ENCODE assay signal across 15 cellular contexts in genomic region chr5:171926311-171926710, GRCh38.
DNase-seq lines count a peak whose midpoint lies in the region; ATAC-seq, FAIRE-seq and TF ChIP-seq lines count a peak whose summit lies in the region.
"Had no signal": no experiment of that assay in that cellular context is flagged by ENCODE, and none has a peak within 500 bp of the region (broad histone marks: within the 10 kb centered on the region; RNA-seq: fewer than 3 reads in every experiment).

No MANE protein-coding gene starts in this region.

- no peaks in the 10 kb centered on the region for H3K9me3 Mint-ChIP-seq in memory B cell
- H3K9me3 Mint-ChIP-seq: activated naive CD4-positive, alpha-beta T cell treated with anti-CD3 and anti-CD28 coated beads, Interleukin-2, amount 10 ng/mL, durations not matched to agents 7 days and 5 days; CD4-positive, alpha-beta T cell had no signal

- no peaks in the 10 kb centered on the region for H3K9me3 ChIP-seq in HepG2 (ENCODE audit: low read length)
- H3K9me3 ChIP-seq in ascending aorta = no peaks in the 10 kb centered on the region

- H3K4me3 ChIP-seq in HepG2 (replicated peaks in 1 of 3; ENCODE audit: insufficient read depth in 1 of 3, low read depth in 2 of 3, low read length in 3 of 3) (no peak overlapping the region), ascending aorta (no peak overlapping the region)
- H3K4me3 ChIP-seq: coronary artery, heart right ventricle had no signal

- no peak overlapping the region for H2AFZ ChIP-seq in HepG2 (ENCODE audit: low read length)

- no peak overlapping the region for H3K9ac ChIP-seq in HepG2 (ENCODE audit: insufficient read depth, low read depth, low read length)

- DNase-seq in memory B cell (ENCODE audit: low spot score in 2 of 2) = peak in 1 of 2 donors; percentile 7
- no peak for DNase-seq in HepG2 (ENCODE audit: low spot score)
- DNase-seq in NCI-H2171 treated with DMSO at 0.1 percent for 48 hours (lab: John Stamatoyannopoulos, UW) = no peak
- no peak for DNase-seq in ascending aorta (ENCODE audit: low spot score in 2 of 2)
- DNase-seq in T-helper 2 cell = no peak
- DNase-seq: activated naive CD4-positive, alpha-beta T cell treated with anti-CD3 and anti-CD28 coated beads, Interleukin-2, amount 10 ng/mL, durations not matched to agents 7 days and 5 days; CD4-positive, alpha-beta T cell; heart right ventricle; NCI-H146 had no signal

- no peaks in the 10 kb centered on the region for H3K36me3 ChIP-seq in HepG2 (replicated peaks in 1 of 2; ENCODE audit: control insufficient read depth in 1 of 2, insufficient read depth in 2 of 2, low read length in 2 of 2)
- H3K36me3 ChIP-seq in ascending aorta = no peaks in the 10 kb centered on the region
- H3K36me3 ChIP-seq: heart right ventricle had no signal

- H3K4me2 ChIP-seq in HepG2 (ENCODE audit: low read depth, low read length) = no peak overlapping the region

- H3K4me3 Mint-ChIP-seq in memory B cell = peak overlapping the region; percentile 50
- H3K4me3 Mint-ChIP-seq: activated naive CD4-positive, alpha-beta T cell treated with anti-CD3 and anti-CD28 coated beads, Interleukin-2, amount 10 ng/mL, durations not matched to agents 7 days and 5 days; CD4-positive, alpha-beta T cell had no signal

- in situ Hi-C loops in HepG2 (cut with HindIII; ENCODE audit: extremely low pct_ligation_motif_present, low pct_unique_long_range_greater_than_20kb) = no loop called here

- peaks cover 7% of the 10 kb centered on the region for H3K36me3 Mint-ChIP-seq in memory B cell

- no peak for TF ChIP-seq CTCF in HepG2 (CRISPR knock-in tag; IDR thresholded peaks at IDR 0.05)
- no peak for TF ChIP-seq CTCF in ascending aorta (IDR thresholded peaks at IDR 0.05)

- peaks cover 13% of the 10 kb centered on the region for H4K20me1 ChIP-seq in HepG2 (ENCODE audit: insufficient read depth, low read length)

- BruUV-seq in HepG2 (replicated peaks; lab: Mats Ljungman, UMichigan) = no TSS peak

- H3K79me2 ChIP-seq in HepG2 (ENCODE audit: insufficient read depth, low read length) = peaks cover 51% of the 10 kb centered on the region

- H3K27ac Mint-ChIP-seq in memory B cell = peak overlapping the region; percentile 68
- H3K27ac Mint-ChIP-seq: activated naive CD4-positive, alpha-beta T cell treated with anti-CD3 and anti-CD28 coated beads, Interleukin-2, amount 10 ng/mL, durations not matched to agents 7 days and 5 days; CD4-positive, alpha-beta T cell had no signal

- H3K27me3 Mint-ChIP-seq in memory B cell = no peaks in the 10 kb centered on the region
- H3K27me3 Mint-ChIP-seq: activated naive CD4-positive, alpha-beta T cell treated with anti-CD3 and anti-CD28 coated beads, Interleukin-2, amount 10 ng/mL, durations not matched to agents 7 days and 5 days; CD4-positive, alpha-beta T cell had no signal

- no peak for TF ChIP-seq RAD21 in HepG2 (CRISPR knock-in tag; IDR thresholded peaks at IDR 0.05)

- WGBS in HepG2 (ENCODE audit: low lambda C conversion rate) = 97% methylated on average over 8 of the region's 8 CpGs

- TF ChIP-seq EP300 in HepG2 (IDR thresholded peaks at IDR 0.05; ENCODE audit: low read depth in 2 of 2, low read length in 2 of 2) (no peak), HepG2 (CRISPR knock-in tag; IDR thresholded peaks at IDR 0.05; ENCODE audit: borderline replicate concordance) (no peak)

- H3K27ac ChIP-seq in HepG2 (ENCODE audit: extremely low read length, insufficient read depth, low read length) = no peak overlapping the region
- H3K27ac ChIP-seq in ascending aorta = no peak overlapping the region
- H3K27ac ChIP-seq: coronary artery, heart right ventricle, RWPE1 had no signal

- FAIRE-seq in HepG2 (lab: Jason Lieb, UNC) = no peak

- CTCF ChIA-PET in HepG2 (lab: Yijun Ruan, JAX; ENCODE audit: low intra/inter-chr PET ratio, low total read pairs) = no interaction called here

- peaks cover 36% of the 10 kb centered on the region for H3K4me1 Mint-ChIP-seq in memory B cell

- intact Hi-C loops in HepG2 (cut with micrococcal nuclease; ENCODE audit: unreplicated experiment) = no loop called here
- intact Hi-C loops in ascending aorta (cut with DNase I) = no loop called here

- peaks cover 5% of the 10 kb centered on the region for H3K4me1 ChIP-seq in HepG2 (ENCODE audit: insufficient read depth, low read length)
- H3K4me1 ChIP-seq in ascending aorta = peaks cover 0 to 3% of the 10 kb centered on the region in 2 donors

- POLR2A ChIA-PET in HepG2 (lab: Yijun Ruan, JAX) = no interaction called here

- H3K27me3 ChIP-seq in HepG2 (ENCODE audit: control insufficient read depth in 1 of 2, insufficient read depth in 2 of 2, low read length in 2 of 2) (no peaks in the 10 kb centered on the region), ascending aorta (no peaks in the 10 kb centered on the region)
- H3K27me3 ChIP-seq: heart right ventricle had no signal

- ATAC-seq in GM18907 (IDR thresholded peaks at IDR 0.05; ENCODE audit: unreplicated experiment) = peak; percentile 81
- ATAC-seq in GM21786 (IDR thresholded peaks at IDR 0.05; ENCODE audit: unreplicated experiment) = peak; percentile 72
- ATAC-seq in HG03378 (IDR thresholded peaks at IDR 0.05; ENCODE audit: unreplicated experiment) = peak; percentile 77
- peak; percentile 89 for ATAC-seq in memory B cell (ENCODE audit: low read depth)
- no peak for ATAC-seq in HepG2
- ATAC-seq: heart right ventricle, sciatic nerve had no signal

- TF ChIP-seq POLR2A in HepG2 (IDR thresholded peaks at IDR 0.05; ENCODE audit: insufficient read depth in 1 of 2, low read depth in 2 of 2, low read length in 2 of 2) = no peak

TF ChIP-seq in HepG2, 621 proteins besides CTCF, POLR2A, EP300 and RAD21:
- no peak for TF ChIP-seq DBP (CRISPR knock-in tag; IDR thresholded peaks at IDR 0.05; ENCODE audit: not compliant biosample characterization)
- TF ChIP-seq POLR2AphosphoS5 (IDR thresholded peaks at IDR 0.05; ENCODE audit: low read depth, low read length) = no peak
- TF ChIP-seq JUN (CRISPR knock-in tag; IDR thresholded peaks at IDR 0.05) = no peak
- no peak for TF ChIP-seq ZNF180 (CRISPR knock-in tag; IDR thresholded peaks at IDR 0.05; ENCODE audit: borderline replicate concordance, low read depth)
- no peak for TF ChIP-seq HOMEZ (CRISPR knock-in tag; IDR thresholded peaks at IDR 0.05; ENCODE audit: low read depth)
- no peak for TF ChIP-seq ZFP36L1 (CRISPR knock-in tag; IDR thresholded peaks at IDR 0.05)
- TF ChIP-seq JUNB (CRISPR knock-in tag; IDR thresholded peaks at IDR 0.05; ENCODE audit: borderline replicate concordance) = no peak
